In genomic region chr4:40871695-40872250, GRCh38 we compare ENCODE assay signal across 27 cellular contexts.
"Had no signal": no experiment of that assay in that cellular context is flagged by ENCODE, and none has a peak within 500 bp of the region (broad histone marks: within the 10 kb centered on the region; RNA-seq: fewer than 3 reads in every experiment).

No MANE protein-coding gene starts in this region.

- ATAC-seq: effector memory CD8-positive, alpha-beta T cell; esophagus mucosa; gastrocnemius medialis; gastroesophageal sphincter; heart left ventricle; heart right ventricle had no signal

- H3K4me3 ChIP-seq: colonic mucosa, coronary artery, dorsolateral prefrontal cortex, esophagus muscularis mucosa, esophagus squamous epithelium, gastrocnemius medialis, gastroesophageal sphincter, heart left ventricle, heart right ventricle had no signal

- H3K4me3 Mint-ChIP-seq: dendritic cell treated with granulocyte-macrophage colony-stimulating factor and Interleukin-4, amounts not matched to agents 40 ng/mL and 50 ng/mL, for 4 days; effector memory CD8-positive, alpha-beta T cell; endodermal cell had no signal

- H3K4me1 ChIP-seq: colonic mucosa, esophagus muscularis mucosa, esophagus squamous epithelium, gastrocnemius medialis, gastroesophageal sphincter had no signal

- H3K27me3 Mint-ChIP-seq: dendritic cell treated with granulocyte-macrophage colony-stimulating factor and Interleukin-4, amounts not matched to agents 40 ng/mL and 50 ng/mL, for 4 days had no signal

- H3K27me3 ChIP-seq: colonic mucosa, dorsolateral prefrontal cortex, esophagus muscularis mucosa, esophagus squamous epithelium, gastrocnemius medialis, gastroesophageal sphincter, heart left ventricle, heart right ventricle had no signal

- H3K27ac ChIP-seq: colonic mucosa, coronary artery, dorsolateral prefrontal cortex, epithelial cell of prostate, esophagus muscularis mucosa, esophagus squamous epithelium, gastrocnemius medialis, gastroesophageal sphincter, heart left ventricle, heart right ventricle had no signal

- H3K9me3 Mint-ChIP-seq: dendritic cell treated with granulocyte-macrophage colony-stimulating factor and Interleukin-4, amounts not matched to agents 40 ng/mL and 50 ng/mL, for 4 days; effector memory CD8-positive, alpha-beta T cell; endodermal cell had no signal

- H3K36me3 ChIP-seq: colonic mucosa, gastrocnemius medialis had no signal

- H3K9me3 ChIP-seq: colonic mucosa, esophagus muscularis mucosa, esophagus squamous epithelium, gastrocnemius medialis, gastroesophageal sphincter, heart left ventricle, heart right ventricle had no signal

- DNase-seq: colonic mucosa; cortex of kidney; dermis blood vessel endothelial cell; dorsolateral prefrontal cortex; effector CD4-positive, alpha-beta T cell; effector CD8-positive, alpha-beta T cell; effector memory CD4-positive, alpha-beta T cell; effector memory CD8-positive, alpha-beta T cell; endodermal cell; erythroblast; esophagus squamous epithelium; foreskin fibroblast; foreskin melanocyte; gastrocnemius medialis; glutamatergic neuron; heart left ventricle; heart right ventricle had no signal

- H3K27ac Mint-ChIP-seq: dendritic cell treated with granulocyte-macrophage colony-stimulating factor and Interleukin-4, amounts not matched to agents 40 ng/mL and 50 ng/mL, for 4 days; effector memory CD8-positive, alpha-beta T cell; endodermal cell had no signal

- FAIRE-seq: colon, endometrium, endothelial cell of umbilical vein, frontal cortex had no signal
